ENCODE assay signal across 14 cellular contexts in the genomic region with DNA sequence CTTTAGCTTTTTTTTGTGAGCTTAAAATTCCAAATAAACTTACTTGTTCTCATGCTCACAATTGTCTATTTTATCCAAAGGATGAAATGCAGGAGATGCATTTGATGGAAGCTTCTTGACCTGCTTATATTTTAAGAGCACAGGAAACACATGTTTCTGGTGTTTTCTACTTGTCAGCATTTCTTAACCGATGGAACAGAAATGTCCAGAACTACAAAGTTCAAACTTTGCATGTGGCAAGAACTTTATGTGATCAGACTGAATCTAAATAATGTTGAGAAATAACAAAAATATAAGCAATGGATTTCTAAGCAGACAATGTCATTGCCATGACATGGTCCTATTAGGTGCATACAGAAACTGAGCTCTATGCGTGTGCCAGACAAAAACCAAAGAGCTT. TPM values are rescaled to one million over a fixed set of nuclear protein-coding genes. Genes with fewer than 3 reads are reported as not detected.
"Had no signal": no experiment of that assay in that cellular context is flagged by ENCODE, and none has a peak within 500 bp of the region (broad histone marks: within the 10 kb centered on the region; RNA-seq: fewer than 3 reads in every experiment).

No MANE protein-coding gene starts in this region.

- H3K4me1 ChIP-seq: left lung had no signal

- H3K36me3 ChIP-seq: gastroesophageal sphincter, heart left ventricle, left lung had no signal

- H3K27ac ChIP-seq: gastroesophageal sphincter, heart left ventricle, left lung had no signal

- H3K4me3 ChIP-seq: gastroesophageal sphincter, heart left ventricle, left lung had no signal

- H3K36me3 Mint-ChIP-seq: memory B cell had no signal

- H3K4me3 Mint-ChIP-seq: activated B cell treated with CpG ODN at 0.5 μM for 24 hours; activated T-helper 1 cell treated with anti-CD3 and anti-CD28 coated beads, Interleukin-12 subunit alpha, Interleukin-12 subunit beta, Interleukin-2, Interleukin-4 antibody, amounts not matched to agents 30 ng/mL and 10 ng/mL and 1 ng/mL, durations not matched to agents 14 hours and 24 hours and 36 hours; dendritic cell treated with granulocyte-macrophage colony-stimulating factor and Interleukin-4, amounts not matched to agents 40 ng/mL and 50 ng/mL, for 4 days; memory B cell had no signal

- H3K9me3 Mint-ChIP-seq: activated B cell treated with CpG ODN at 0.5 μM for 24 hours, memory B cell had no signal

- ATAC-seq: gastroesophageal sphincter, heart left ventricle, left lung had no signal

- H3K9me3 ChIP-seq: gastroesophageal sphincter, heart left ventricle, left lung had no signal

- H3K27me3 ChIP-seq: gastroesophageal sphincter, heart left ventricle, left lung had no signal

- H3K27ac Mint-ChIP-seq: activated B cell treated with CpG ODN at 0.5 μM for 24 hours; dendritic cell treated with granulocyte-macrophage colony-stimulating factor and Interleukin-4, amounts not matched to agents 40 ng/mL and 50 ng/mL, for 4 days; memory B cell; progenitor cell of endocrine pancreas had no signal

- FAIRE-seq: bronchial epithelial cell had no signal

- DNase-seq: activated B cell treated with CpG ODN at 0.5 μM for 24 hours; effector CD8-positive, alpha-beta T cell; heart left ventricle; left lung; occipital lobe had no signal

- H3K4me1 Mint-ChIP-seq: activated B cell treated with CpG ODN at 0.5 μM for 24 hours, memory B cell had no signal

RNA-seq across cellular contexts. Expression of gene CTLA4, which starts 9.9 kb away (rescaled TPM):
- total RNA-seq: bronchial epithelial cell, cerebellum, kidney epithelial cell, occipital lobe, progenitor cell of endocrine pancreas had no signal
- polyA plus RNA-seq: neural cell had no signal
